Comparison of ENCODE assay signal across 27 cellular contexts in the genomic region with DNA sequence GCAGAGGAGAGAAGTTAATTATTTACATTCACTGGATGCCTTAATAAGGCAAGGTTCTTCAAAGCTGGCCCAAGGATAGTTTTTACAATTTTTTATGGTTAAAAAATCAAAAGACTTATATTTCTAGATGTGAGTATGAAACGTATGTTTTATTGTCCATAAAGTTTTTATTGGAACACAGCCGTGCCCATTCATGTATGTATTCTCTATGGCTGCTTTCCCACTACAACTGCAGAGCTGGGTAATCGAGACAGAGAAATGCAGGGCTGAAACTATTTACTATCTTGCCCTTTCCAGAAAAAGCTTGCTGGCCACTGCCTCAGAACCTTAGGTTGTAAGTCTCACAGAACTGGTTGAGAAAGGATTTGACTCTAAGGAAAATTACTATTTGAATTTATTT.
"Had no signal": no experiment of that assay in that cellular context is flagged by ENCODE, and none has a peak within 500 bp of the region (broad histone marks: within the 10 kb centered on the region; RNA-seq: fewer than 3 reads in every experiment).

No MANE protein-coding gene starts in this region.

- H3K36me3 ChIP-seq: colonic mucosa had no signal

- H3K4me3 ChIP-seq: ascending aorta, breast epithelium, cardiac muscle cell, colonic mucosa had no signal

- H3K27ac ChIP-seq: ascending aorta, breast epithelium, cardiac muscle cell, colonic mucosa, epithelial cell of prostate had no signal

- FAIRE-seq: endothelial cell of umbilical vein had no signal

- H3K4me1 ChIP-seq: ascending aorta, breast epithelium, colonic mucosa had no signal

- ATAC-seq: activated naive CD4-positive, alpha-beta T cell treated with anti-CD3 and anti-CD28 coated beads, Interleukin-2, amount 50 U/mL, for 72 hours; activated T-cell treated with anti-CD3 and anti-CD28 coated beads, Interleukin-2, amount 50 U/mL, for 72 hours; WTC11 had no signal

- H3K9me3 ChIP-seq: ascending aorta, breast epithelium, colonic mucosa had no signal

- H3K27me3 ChIP-seq: ascending aorta, breast epithelium, cardiac muscle cell, colonic mucosa had no signal

- DNase-seq: activated CD4-positive, alpha-beta memory T cell treated with anti-CD3 and anti-CD28 coated beads, Interleukin-2, amount 10 ng/mL, durations not matched to agents 7 days and 5 days; activated CD4-positive, alpha-beta T cell treated with anti-CD3 and anti-CD28 coated beads for 1 hour; activated CD4-positive, alpha-beta T cell treated with anti-CD3 and anti-CD28 coated beads for 4 hours; activated CD4-positive, alpha-beta T cell treated with anti-CD3 and anti-CD28 coated beads, Interleukin-2, amount 10 ng/mL, durations not matched to agents 7 days and 5 days; activated CD4-positive, alpha-beta T cell treated with anti-CD3 and anti-CD28 coated beads, Interleukin-2, amount 50 U/mL, for 4 hours; activated CD8-positive, alpha-beta memory T cell treated with anti-CD3 and anti-CD28 coated beads, Interleukin-2, amount 50 U/mL, for 48 hours; activated gamma-delta T cell; activated naive CD4-positive, alpha-beta T cell; activated naive CD4-positive, alpha-beta T cell treated with anti-CD3 and anti-CD28 coated beads, Interleukin-2, amount 10 ng/mL, durations not matched to agents 7 days and 5 days; activated naive CD8-positive, alpha-beta T cell treated with anti-CD3 and anti-CD28 coated beads, Interleukin-2, amount 10 ng/mL, durations not matched to agents 7 days and 5 days; activated T-cell treated with anti-CD3 and anti-CD28 coated beads for 4 hours; activated T-cell treated with anti-CD3 and anti-CD28 coated beads, Interleukin-2, amount 50 U/mL, for 24 hours; activated T-cell treated with anti-CD3 and anti-CD28 coated beads, Interleukin-2, amount 50 U/mL, for 72 hours; central memory CD4-positive, alpha-beta T cell; cerebellar nuclear complex; colonic mucosa; effector CD8-positive, alpha-beta T cell; foreskin fibroblast; head of caudate nucleus; T1000 had no signal
